Comparison of ENCODE assay signal across 1 cellular context in the genomic region with DNA sequence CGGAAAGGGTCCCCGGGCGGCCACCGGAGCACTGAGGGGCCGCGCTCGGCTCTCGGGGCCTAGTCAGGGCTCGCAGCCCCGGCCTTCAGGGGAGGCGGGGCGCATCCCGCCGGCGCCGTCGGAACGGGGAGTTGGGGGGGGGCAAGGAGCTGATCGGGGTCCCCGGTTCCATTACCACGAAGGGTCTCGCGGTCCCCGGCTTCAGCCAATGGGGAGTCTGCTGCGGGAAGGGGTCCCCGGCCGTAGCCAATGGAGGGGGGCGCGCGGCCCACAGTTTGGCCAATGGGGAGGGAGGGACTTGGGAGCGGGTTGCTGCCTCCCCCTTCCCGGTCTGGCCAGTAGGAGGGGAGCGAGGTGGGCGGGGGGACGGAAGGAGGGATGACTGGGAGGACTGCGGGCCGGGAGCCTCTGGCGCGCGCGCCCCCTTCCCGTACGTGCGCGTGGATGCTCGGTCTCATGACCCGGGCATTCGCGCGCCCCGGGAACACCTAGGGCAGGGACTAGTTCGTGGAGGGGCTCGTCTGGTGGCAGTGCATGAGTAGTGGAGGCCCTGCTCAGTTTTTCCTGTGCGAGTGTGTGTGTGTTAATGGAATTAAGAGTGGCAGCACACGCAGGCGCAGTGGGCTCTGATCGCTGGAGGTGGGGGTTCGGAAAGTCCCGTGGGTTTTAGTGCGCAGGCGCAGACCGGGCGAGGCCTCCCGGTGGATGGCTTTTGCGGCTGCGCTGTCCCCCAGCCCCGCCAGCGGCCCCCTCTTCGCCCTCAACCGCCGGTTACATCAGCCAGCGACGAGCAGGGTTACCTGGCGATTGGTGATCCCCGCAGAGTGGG.
A peak's percentile ranks its signal among the peaks of the same experiment; 100 is the strongest.
TF ChIP-seq lines count a peak whose summit lies in the region.

No MANE protein-coding gene starts in this region.

TF ChIP-seq in HepG2, 621 proteins besides CTCF, POLR2A, EP300 and RAD21 (continued from another document and continues in another):
- TF ChIP-seq, protein P1, sequence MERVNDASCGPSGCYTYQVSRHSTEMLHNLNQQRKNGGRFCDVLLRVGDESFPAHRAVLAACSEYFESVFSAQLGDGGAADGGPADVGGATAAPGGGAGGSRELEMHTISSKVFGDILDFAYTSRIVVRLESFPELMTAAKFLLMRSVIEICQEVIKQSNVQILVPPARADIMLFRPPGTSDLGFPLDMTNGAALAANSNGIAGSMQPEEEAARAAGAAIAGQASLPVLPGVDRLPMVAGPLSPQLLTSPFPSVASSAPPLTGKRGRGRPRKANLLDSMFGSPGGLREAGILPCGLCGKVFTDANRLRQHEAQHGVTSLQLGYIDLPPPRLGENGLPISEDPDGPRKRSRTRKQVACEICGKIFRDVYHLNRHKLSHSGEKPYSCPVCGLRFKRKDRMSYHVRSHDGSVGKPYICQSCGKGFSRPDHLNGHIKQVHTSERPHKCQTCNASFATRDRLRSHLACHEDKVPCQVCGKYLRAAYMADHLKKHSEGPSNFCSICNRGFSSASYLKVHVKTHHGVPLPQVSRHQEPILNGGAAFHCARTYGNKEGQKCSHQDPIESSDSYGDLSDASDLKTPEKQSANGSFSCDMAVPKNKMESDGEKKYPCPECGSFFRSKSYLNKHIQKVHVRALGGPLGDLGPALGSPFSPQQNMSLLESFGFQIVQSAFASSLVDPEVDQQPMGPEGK (CRISPR knock-in tag; IDR thresholded peaks at IDR 0.05) = peak; percentile 95
- TF ChIP-seq, protein P2, sequence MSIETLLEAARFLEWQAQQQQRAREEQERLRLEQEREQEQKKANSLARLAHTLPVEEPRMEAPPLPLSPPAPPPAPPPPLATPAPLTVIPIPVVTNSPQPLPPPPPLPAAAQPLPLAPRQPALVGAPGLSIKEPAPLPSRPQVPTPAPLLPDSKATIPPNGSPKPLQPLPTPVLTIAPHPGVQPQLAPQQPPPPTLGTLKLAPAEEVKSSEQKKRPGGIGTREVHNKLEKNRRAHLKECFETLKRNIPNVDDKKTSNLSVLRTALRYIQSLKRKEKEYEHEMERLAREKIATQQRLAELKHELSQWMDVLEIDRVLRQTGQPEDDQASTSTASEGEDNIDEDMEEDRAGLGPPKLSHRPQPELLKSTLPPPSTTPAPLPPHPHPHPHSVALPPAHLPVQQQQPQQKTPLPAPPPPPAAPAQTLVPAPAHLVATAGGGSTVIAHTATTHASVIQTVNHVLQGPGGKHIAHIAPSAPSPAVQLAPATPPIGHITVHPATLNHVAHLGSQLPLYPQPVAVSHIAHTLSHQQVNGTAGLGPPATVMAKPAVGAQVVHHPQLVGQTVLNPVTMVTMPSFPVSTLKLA (IDR thresholded peaks at IDR 0.05) = peak; percentile 52; the same call in 1 of the 2 replicates
- TF ChIP-seq, protein P3, sequence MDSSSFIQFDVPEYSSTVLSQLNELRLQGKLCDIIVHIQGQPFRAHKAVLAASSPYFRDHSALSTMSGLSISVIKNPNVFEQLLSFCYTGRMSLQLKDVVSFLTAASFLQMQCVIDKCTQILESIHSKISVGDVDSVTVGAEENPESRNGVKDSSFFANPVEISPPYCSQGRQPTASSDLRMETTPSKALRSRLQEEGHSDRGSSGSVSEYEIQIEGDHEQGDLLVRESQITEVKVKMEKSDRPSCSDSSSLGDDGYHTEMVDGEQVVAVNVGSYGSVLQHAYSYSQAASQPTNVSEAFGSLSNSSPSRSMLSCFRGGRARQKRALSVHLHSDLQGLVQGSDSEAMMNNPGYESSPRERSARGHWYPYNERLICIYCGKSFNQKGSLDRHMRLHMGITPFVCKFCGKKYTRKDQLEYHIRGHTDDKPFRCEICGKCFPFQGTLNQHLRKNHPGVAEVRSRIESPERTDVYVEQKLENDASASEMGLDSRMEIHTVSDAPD (CRISPR knock-in tag; IDR thresholded peaks at IDR 0.05) = no peak
- TF ChIP-seq PHF21A (CRISPR knock-in tag; IDR thresholded peaks at IDR 0.05) (peak; percentile 82), ZNF768 (CRISPR knock-in tag; IDR thresholded peaks at IDR 0.05) (peak; percentile 12; the same call in 1 of the 2 replicates), HOXA3 (CRISPR knock-in tag; IDR thresholded peaks at IDR 0.05) (peak; percentile 82), SNAI1 (CRISPR knock-in tag; IDR thresholded peaks at IDR 0.05; ENCODE audit: borderline replicate concordance) (no peak), POGZ (CRISPR knock-in tag; IDR thresholded peaks at IDR 0.05) (peak; percentile 38; the same call in 1 of the 2 replicates), ZNF619 (CRISPR knock-in tag; IDR thresholded peaks at IDR 0.05) (no peak; the same call in 1 of the 2 replicates), ZBTB1 (CRISPR knock-in tag; IDR thresholded peaks at IDR 0.05; ENCODE audit: borderline replicate concordance) (no peak), GABPB1 (CRISPR knock-in tag; IDR thresholded peaks at IDR 0.05) (peak; percentile 94), ZSCAN30 (CRISPR knock-in tag; IDR thresholded peaks at IDR 0.05) (no peak), NCOA2 (CRISPR knock-in tag; IDR thresholded peaks at IDR 0.05) (no peak; the same call in 1 of the 2 replicates), SP4 (CRISPR knock-in tag; IDR thresholded peaks at IDR 0.05) (peak; percentile 78), PHF8 (CRISPR knock-in tag; IDR thresholded peaks at IDR 0.05) (peak; percentile 86), ZNF839 (CRISPR knock-in tag; IDR thresholded peaks at IDR 0.05; ENCODE audit: borderline replicate concordance) (no peak), ZSCAN12 (CRISPR knock-in tag; IDR thresholded peaks at IDR 0.05) (no peak), ZNF382 (CRISPR knock-in tag; IDR thresholded peaks at IDR 0.05; ENCODE audit: borderline replicate concordance) (no peak), POLR2AphosphoS2 (IDR thresholded peaks at IDR 0.05; ENCODE audit: low read depth, low read length) (no peak), SAFB2 (CRISPR knock-in tag; IDR thresholded peaks at IDR 0.05; ENCODE audit: borderline replicate concordance, low read depth) (no peak; the same call in none of the 2 replicates), ZNF430 (CRISPR knock-in tag; IDR thresholded peaks at IDR 0.05) (no peak), NFYC (CRISPR knock-in tag; IDR thresholded peaks at IDR 0.05) (peak; percentile 93), TBL1XR1 (IDR thresholded peaks at IDR 0.05; ENCODE audit: borderline replicate concordance, low read length, partially characterized antibody) (peak; percentile 54), SIX1 (CRISPR knock-in tag; IDR thresholded peaks at IDR 0.05; ENCODE audit: borderline replicate concordance) (no peak), ZNF121 (CRISPR knock-in tag; IDR thresholded peaks at IDR 0.05) (0 out of 2 replicates have a peak, but pooled peaks have one; percentile 57), KLF15 (CRISPR knock-in tag; IDR thresholded peaks at IDR 0.05; ENCODE audit: borderline replicate concordance) (peak; percentile 67; the same call in 1 of the 2 replicates), ARNTL (CRISPR knock-in tag; IDR thresholded peaks at IDR 0.05) (0 out of 2 replicates have a peak, but pooled peaks have one; percentile 76), ATAD3A (CRISPR knock-in tag; IDR thresholded peaks at IDR 0.05) (no peak), ZNF790 (CRISPR knock-in tag; IDR thresholded peaks at IDR 0.05; ENCODE audit: borderline replicate concordance) (peak; percentile 96; the same call in 1 of the 2 replicates), KLF11 (CRISPR knock-in tag; IDR thresholded peaks at IDR 0.05) (0 out of 2 replicates have a peak, but pooled peaks have one; percentile 39), NR2C2 (CRISPR knock-in tag; IDR thresholded peaks at IDR 0.05; ENCODE audit: borderline replicate concordance) (peak; percentile 37), ZNF816 (CRISPR knock-in tag; IDR thresholded peaks at IDR 0.05; ENCODE audit: borderline replicate concordance) (no peak), NFRKB (IDR thresholded peaks at IDR 0.05) (no peak), ZNF788 (CRISPR knock-in tag; IDR thresholded peaks at IDR 0.05; ENCODE audit: borderline replicate concordance) (peak; percentile 84; the same call in 1 of the 2 replicates)
- TF ChIP-seq, protein P4, sequence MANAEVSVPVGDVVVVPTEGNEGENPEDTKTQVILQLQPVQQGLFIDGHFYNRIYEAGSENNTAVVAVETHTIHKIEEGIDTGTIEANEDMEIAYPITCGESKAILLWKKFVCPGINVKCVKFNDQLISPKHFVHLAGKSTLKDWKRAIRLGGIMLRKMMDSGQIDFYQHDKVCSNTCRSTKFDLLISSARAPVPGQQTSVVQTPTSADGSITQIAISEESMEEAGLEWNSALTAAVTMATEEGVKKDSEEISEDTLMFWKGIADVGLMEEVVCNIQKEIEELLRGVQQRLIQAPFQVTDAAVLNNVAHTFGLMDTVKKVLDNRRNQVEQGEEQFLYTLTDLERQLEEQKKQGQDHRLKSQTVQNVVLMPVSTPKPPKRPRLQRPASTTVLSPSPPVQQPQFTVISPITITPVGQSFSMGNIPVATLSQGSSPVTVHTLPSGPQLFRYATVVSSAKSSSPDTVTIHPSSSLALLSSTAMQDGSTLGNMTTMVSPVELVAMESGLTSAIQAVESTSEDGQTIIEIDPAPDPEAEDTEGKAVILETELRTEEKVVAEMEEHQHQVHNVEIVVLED (CRISPR knock-in tag; IDR thresholded peaks at IDR 0.05; ENCODE audit: borderline replicate concordance) = peak; percentile 93
- TF ChIP-seq, protein P5, sequence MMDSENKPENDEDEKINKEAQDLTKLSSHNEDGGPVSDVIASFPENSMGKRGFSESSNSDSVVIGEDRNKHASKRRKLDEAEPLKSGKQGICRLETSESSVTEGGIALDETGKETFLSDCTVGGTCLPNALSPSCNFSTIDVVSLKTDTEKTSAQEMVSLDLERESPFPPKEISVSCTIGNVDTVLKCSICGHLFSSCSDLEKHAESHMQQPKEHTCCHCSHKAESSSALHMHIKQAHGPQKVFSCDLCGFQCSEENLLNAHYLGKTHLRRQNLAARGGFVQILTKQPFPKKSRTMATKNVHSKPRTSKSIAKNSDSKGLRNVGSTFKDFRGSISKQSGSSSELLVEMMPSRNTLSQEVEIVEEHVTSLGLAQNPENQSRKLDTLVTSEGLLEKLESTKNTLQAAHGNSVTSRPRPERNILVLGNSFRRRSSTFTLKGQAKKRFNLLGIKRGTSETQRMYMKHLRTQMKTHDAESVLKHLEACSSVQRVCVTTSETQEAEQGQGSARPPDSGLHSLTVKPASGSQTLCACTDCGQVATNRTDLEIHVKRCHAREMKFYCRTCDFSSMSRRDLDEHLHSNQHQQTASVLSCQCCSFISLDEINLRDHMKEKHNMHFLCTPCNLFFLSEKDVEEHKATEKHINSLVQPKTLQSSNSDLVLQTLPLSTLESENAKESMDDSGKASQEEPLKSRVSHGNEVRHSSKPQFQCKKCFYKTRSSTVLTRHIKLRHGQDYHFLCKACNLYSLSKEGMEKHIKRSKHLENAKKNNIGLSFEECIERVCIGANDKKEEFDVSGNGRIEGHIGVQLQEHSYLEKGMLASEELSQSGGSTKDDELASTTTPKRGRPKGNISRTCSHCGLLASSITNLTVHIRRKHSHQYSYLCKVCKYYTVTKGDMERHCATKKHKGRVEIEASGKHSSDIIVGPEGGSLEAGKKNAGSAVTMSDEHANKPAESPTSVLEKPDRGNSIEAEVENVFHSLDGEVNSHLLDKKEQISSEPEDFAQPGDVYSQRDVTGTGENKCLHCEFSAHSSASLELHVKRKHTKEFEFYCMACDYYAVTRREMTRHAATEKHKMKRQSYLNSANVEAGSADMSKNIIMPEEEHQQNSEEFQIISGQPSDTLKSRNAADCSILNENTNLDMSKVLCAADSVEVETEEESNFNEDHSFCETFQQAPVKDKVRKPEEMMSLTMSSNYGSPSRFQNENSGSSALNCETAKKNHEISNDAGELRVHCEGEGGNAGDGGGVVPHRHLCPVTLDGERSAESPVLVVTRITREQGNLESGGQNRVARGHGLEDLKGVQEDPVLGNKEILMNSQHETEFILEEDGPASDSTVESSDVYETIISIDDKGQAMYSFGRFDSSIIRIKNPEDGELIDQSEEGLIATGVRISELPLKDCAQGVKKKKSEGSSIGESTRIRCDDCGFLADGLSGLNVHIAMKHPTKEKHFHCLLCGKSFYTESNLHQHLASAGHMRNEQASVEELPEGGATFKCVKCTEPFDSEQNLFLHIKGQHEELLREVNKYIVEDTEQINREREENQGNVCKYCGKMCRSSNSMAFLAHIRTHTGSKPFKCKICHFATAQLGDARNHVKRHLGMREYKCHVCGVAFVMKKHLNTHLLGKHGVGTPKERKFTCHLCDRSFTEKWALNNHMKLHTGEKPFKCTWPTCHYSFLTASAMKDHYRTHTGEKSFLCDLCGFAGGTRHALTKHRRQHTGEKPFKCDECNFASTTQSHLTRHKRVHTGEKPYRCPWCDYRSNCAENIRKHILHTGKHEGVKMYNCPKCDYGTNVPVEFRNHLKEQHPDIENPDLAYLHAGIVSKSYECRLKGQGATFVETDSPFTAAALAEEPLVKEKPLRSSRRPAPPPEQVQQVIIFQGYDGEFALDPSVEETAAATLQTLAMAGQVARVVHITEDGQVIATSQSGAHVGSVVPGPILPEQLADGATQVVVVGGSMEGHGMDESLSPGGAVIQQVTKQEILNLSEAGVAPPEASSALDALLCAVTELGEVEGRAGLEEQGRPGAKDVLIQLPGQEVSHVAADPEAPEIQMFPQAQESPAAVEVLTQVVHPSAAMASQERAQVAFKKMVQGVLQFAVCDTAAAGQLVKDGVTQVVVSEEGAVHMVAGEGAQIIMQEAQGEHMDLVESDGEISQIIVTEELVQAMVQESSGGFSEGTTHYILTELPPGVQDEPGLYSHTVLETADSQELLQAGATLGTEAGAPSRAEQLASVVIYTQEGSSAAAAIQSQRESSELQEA (CRISPR knock-in tag; IDR thresholded peaks at IDR 0.05; ENCODE audit: not compliant biosample characterization) = peak; percentile 93
- TF ChIP-seq, protein P6, sequence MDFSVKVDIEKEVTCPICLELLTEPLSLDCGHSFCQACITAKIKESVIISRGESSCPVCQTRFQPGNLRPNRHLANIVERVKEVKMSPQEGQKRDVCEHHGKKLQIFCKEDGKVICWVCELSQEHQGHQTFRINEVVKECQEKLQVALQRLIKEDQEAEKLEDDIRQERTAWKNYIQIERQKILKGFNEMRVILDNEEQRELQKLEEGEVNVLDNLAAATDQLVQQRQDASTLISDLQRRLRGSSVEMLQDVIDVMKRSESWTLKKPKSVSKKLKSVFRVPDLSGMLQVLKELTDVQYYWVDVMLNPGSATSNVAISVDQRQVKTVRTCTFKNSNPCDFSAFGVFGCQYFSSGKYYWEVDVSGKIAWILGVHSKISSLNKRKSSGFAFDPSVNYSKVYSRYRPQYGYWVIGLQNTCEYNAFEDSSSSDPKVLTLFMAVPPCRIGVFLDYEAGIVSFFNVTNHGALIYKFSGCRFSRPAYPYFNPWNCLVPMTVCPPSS (IDR thresholded peaks at IDR 0.05) = no peak
- TF ChIP-seq, protein P7, sequence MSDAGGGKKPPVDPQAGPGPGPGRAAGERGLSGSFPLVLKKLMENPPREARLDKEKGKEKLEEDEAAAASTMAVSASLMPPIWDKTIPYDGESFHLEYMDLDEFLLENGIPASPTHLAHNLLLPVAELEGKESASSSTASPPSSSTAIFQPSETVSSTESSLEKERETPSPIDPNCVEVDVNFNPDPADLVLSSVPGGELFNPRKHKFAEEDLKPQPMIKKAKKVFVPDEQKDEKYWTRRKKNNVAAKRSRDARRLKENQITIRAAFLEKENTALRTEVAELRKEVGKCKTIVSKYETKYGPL (CRISPR knock-in tag; IDR thresholded peaks at IDR 0.05) = 0 out of 2 replicates have a peak, but pooled peaks have one; percentile 39
